ENCODE assay signal across 1 cellular context in the genomic region with DNA sequence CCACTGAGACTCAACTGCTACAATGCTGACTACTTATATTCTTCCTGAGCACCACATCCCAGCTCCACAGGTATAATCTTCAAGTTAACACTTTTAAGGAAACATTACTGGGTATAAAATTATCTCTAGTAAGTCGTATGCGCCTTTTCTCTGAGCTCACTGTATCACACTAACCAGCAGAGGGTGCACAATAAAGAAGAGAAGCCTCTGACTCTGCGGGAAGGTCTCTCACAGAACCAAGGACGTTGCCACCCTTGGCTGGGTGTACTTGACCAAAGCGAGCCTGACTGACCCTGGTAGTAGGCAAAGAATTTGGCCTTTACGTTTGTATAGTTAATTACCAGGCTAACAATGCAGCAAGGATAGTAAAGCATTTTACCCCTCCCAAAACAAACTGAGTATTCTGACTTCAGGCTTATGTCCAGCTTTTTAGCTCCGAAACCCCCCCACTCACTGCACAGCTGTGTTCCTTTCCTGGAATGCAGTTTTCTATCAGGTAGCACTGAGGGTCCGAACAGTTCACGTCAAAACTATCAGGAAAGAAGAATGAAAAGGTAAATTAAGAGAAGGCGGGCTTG.
TF ChIP-seq lines count a peak whose summit lies in the region.

A gene with protein sequence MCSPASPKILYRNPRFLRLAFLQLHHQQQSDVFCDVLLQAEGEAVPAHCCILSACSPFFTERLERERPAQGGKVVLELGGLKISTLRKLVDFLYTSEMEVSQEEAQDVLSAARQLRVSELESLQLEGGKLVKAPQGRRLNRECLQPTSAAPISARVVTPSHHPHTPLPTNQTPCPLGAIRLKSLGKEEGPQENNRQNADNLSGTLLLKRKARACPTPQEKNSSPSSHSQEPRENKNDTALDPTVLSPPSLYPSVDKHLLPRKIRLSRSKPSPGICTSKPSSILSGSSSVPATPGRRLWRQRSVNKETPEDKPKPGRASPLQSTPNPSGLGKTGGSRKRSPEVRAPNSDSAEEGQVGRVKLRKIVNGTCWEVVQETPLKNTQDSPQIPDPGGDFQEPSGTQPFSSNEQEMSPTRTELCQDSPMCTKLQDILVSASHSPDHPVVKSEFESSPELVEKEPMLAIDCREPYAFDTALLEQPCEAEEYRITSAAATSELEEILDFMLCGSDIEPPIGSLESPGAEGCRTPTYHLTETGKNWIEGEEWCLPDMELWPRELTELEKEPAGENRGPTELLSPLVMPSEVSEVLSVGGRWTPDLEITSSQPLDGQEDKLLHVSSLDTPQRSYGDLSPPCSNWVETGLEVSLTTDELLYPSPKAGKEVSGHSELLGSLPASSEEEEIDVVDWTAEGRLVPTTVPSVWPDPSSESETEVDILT (minus strand): TSS at position 144 of the 578 bp plus-strand sequence. CDS start 631 bp downstream, outside the sequence.

TF ChIP-seq in liver, 16 proteins besides CTCF, POLR2A, EP300 and RAD21 (continued from another document):
- TF ChIP-seq, protein P1, sequence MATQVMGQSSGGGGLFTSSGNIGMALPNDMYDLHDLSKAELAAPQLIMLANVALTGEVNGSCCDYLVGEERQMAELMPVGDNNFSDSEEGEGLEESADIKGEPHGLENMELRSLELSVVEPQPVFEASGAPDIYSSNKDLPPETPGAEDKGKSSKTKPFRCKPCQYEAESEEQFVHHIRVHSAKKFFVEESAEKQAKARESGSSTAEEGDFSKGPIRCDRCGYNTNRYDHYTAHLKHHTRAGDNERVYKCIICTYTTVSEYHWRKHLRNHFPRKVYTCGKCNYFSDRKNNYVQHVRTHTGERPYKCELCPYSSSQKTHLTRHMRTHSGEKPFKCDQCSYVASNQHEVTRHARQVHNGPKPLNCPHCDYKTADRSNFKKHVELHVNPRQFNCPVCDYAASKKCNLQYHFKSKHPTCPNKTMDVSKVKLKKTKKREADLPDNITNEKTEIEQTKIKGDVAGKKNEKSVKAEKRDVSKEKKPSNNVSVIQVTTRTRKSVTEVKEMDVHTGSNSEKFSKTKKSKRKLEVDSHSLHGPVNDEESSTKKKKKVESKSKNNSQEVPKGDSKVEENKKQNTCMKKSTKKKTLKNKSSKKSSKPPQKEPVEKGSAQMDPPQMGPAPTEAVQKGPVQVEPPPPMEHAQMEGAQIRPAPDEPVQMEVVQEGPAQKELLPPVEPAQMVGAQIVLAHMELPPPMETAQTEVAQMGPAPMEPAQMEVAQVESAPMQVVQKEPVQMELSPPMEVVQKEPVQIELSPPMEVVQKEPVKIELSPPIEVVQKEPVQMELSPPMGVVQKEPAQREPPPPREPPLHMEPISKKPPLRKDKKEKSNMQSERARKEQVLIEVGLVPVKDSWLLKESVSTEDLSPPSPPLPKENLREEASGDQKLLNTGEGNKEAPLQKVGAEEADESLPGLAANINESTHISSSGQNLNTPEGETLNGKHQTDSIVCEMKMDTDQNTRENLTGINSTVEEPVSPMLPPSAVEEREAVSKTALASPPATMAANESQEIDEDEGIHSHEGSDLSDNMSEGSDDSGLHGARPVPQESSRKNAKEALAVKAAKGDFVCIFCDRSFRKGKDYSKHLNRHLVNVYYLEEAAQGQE (IDR thresholded peaks at IDR 0.05) = no peak
- TF ChIP-seq, protein P2, sequence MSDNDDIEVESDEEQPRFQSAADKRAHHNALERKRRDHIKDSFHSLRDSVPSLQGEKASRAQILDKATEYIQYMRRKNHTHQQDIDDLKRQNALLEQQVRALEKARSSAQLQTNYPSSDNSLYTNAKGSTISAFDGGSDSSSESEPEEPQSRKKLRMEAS (IDR thresholded peaks at IDR 0.05) = no peak
- TF ChIP-seq FOXA2 (IDR thresholded peaks at IDR 0.05) (no peak), NR2F2 (IDR thresholded peaks at IDR 0.05) (no peak), JUND (IDR thresholded peaks at IDR 0.05) (no peak), EGR1 (IDR thresholded peaks at IDR 0.05; ENCODE audit: low read depth in 2 of 2) (no peak)
- TF ChIP-seq, protein P3, sequence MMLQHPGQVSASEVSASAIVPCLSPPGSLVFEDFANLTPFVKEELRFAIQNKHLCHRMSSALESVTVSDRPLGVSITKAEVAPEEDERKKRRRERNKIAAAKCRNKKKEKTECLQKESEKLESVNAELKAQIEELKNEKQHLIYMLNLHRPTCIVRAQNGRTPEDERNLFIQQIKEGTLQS (IDR thresholded peaks at IDR 0.05) = no peak
